18 cellular contexts compared by ENCODE assay signal in the genomic region with DNA sequence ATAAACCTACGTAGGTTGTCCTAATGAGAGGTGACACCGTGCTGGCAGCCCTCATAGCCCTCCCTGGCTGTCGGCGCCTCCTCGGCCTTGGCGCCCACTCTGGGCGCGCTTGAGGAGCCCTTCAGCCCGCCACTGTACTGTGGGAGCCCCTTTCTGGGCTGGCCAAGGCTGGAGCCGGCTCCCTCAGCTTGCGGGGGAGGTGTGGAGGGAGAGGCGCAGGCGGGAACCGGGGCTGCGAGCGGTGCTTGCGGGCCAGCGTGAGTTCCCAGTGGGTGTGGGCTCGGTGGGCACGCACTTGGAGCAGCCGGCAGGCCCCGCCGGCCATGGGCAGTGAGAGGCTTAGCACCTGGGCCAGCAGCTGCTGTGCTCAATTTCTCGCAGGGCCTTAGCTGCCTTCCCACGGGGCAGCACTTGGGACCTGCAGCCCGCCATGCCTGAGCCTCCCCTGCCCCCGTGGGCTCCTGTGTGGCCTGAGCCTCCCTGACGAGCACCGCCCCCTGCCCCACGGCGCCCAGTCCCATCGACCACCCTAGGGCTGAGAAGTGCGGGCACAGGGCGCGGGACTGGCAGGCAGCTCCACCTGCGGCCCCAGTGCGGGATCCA. TPM values are rescaled to one million over a fixed set of nuclear protein-coding genes. Genes with fewer than 3 reads are reported as not detected.
DNase-seq lines count a peak whose midpoint lies in the region; ATAC-seq, FAIRE-seq and TF ChIP-seq lines count a peak whose summit lies in the region.
"Had no signal": no experiment of that assay in that cellular context is flagged by ENCODE, and none has a peak within 500 bp of the region (broad histone marks: within the 10 kb centered on the region; RNA-seq: fewer than 3 reads in every experiment).

No MANE protein-coding gene starts in this region.

- H3K9ac ChIP-seq in neural cell (ENCODE audit: low read length) = no peak overlapping the region

- TF ChIP-seq EP300 in neural cell (conservative IDR thresholded peaks at IDR 0.05; ENCODE audit: poor library complexity, severe bottlenecking) = no peak

- peaks cover 6% of the 10 kb centered on the region for H3K4me1 ChIP-seq in CD8-positive, alpha-beta memory T cell (ENCODE audit: insufficient read depth, low read length)

- peak overlapping the region in 6 of 7 donors; percentile 10 to 91 (median 70) for H3K4me3 Mint-ChIP-seq in CD8-positive, alpha-beta memory T cell
- H3K4me3 Mint-ChIP-seq in chondrocyte (ENCODE audit: unreplicated experiment) = no peak overlapping the region

- no peak overlapping the region for H2AFZ ChIP-seq in neural cell (ENCODE audit: low read depth, low read length)
- H2AFZ ChIP-seq: PC-9 had no signal

- TF ChIP-seq RAD21 in neural cell (conservative IDR thresholded peaks at IDR 0.05) = no peak

- H3K27ac Mint-ChIP-seq in CD8-positive, alpha-beta memory T cell = peak overlapping the region in 1 of 8 donors; percentile 95
- H3K27ac Mint-ChIP-seq in chondrocyte (ENCODE audit: unreplicated experiment) = no peak overlapping the region

- TF ChIP-seq CTCF in chondrocyte (IDR thresholded peaks at IDR 0.05) (no peak), neural cell (IDR thresholded peaks at IDR 0.05; ENCODE audit: poor library complexity, severe bottlenecking) (no peak), GM13976 (IDR thresholded peaks at IDR 0.05; ENCODE audit: borderline replicate concordance, control extremely low read depth, extremely low read depth, insufficient read depth, missing control alignments) (no peak)

- POLR2A ChIA-PET in CD8-positive, alpha-beta memory T cell (lab: Charles Lee) = interaction anchor here (0.6 kb wide), 1 partner anchor 83 kb away, joined by 3 read pairs; a partner anchor contains a TSS

- no peak for FAIRE-seq in HTR-8/SVneo (lab: Jason Lieb, UNC)
- FAIRE-seq: keratinocyte had no signal

- in situ Hi-C loops in GM13976 (cut with MboI; ENCODE audit: low sequenced_read_pairs, unreplicated experiment) = no loop called here

- peaks cover 32 to 44% (median 41%) of the 10 kb centered on the region in 3 donors for H3K4me1 Mint-ChIP-seq in CD8-positive, alpha-beta memory T cell
- peaks cover 8% of the 10 kb centered on the region for H3K4me1 Mint-ChIP-seq in chondrocyte (ENCODE audit: low read depth)

- peak overlapping the region; percentile 88 for H3K4me2 ChIP-seq in neural cell (ENCODE audit: low read length)

- no peak overlapping the region for H3K4me3 ChIP-seq in CD8-positive, alpha-beta memory T cell (ENCODE audit: low read length)
- H3K4me3 ChIP-seq in neural cell (ENCODE audit: low read length) = peak overlapping the region; percentile 77
- H3K4me3 ChIP-seq: PC-9 had no signal

- H3K79me2 ChIP-seq in neural cell (replicated peaks; ENCODE audit: insufficient read depth, low read length) = peaks cover 12% of the 10 kb centered on the region

- H3K9me2 ChIP-seq in neural cell (ENCODE audit: insufficient read depth, low read length) = no peaks in the 10 kb centered on the region

- no peaks in the 10 kb centered on the region for H3K27me3 ChIP-seq in CD8-positive, alpha-beta memory T cell (ENCODE audit: insufficient read depth, low read length, poor library complexity, severe bottlenecking)
- H3K27me3 ChIP-seq in neural cell (ENCODE audit: insufficient read depth, low read depth, low read length) = peaks cover 21% of the 10 kb centered on the region

- peaks cover 0 to 2% of the 10 kb centered on the region in 2 donors for H3K27me3 Mint-ChIP-seq in CD8-positive, alpha-beta memory T cell
- no peaks in the 10 kb centered on the region for H3K27me3 Mint-ChIP-seq in chondrocyte (ENCODE audit: low read depth)

- no peak overlapping the region for H3K27ac ChIP-seq in CD8-positive, alpha-beta memory T cell (ENCODE audit: low read depth, low read length)
- peak overlapping the region; percentile 89 for H3K27ac ChIP-seq in KOPT-K1 (ENCODE audit: low read depth, low read length, poor library complexity, severe bottlenecking)
- no peak overlapping the region for H3K27ac ChIP-seq in neural cell (ENCODE audit: low read length)
- H3K27ac ChIP-seq: PC-9 had no signal

- peaks cover 8% of the 10 kb centered on the region for H3K36me3 ChIP-seq in CD8-positive, alpha-beta memory T cell (ENCODE audit: insufficient read depth, low read length)
- H3K36me3 ChIP-seq in KOPT-K1 (ENCODE audit: insufficient read depth, low read length) (peaks cover 37% of the 10 kb centered on the region), neural cell (ENCODE audit: insufficient read depth, low read length) (no peaks in the 10 kb centered on the region)

- H3K9me3 ChIP-seq in CD8-positive, alpha-beta memory T cell (ENCODE audit: low read length) = no peaks in the 10 kb centered on the region
- H3K9me3 ChIP-seq in KOPT-K1 (ENCODE audit: insufficient read depth, low read length, poor library complexity, severe bottlenecking) (no peaks in the 10 kb centered on the region), neural cell (ENCODE audit: low read length) (no peaks in the 10 kb centered on the region)

- CTCF ChIA-PET in CD8-positive, alpha-beta memory T cell (lab: Charles Lee) = interaction anchor here (1.2 to 1.4 kb wide), 2 partner anchors 13 to 45 kb away, joined by 3 read pairs; no protein-coding TSS in a partner anchor

- ATAC-seq in HG03039 (IDR thresholded peaks at IDR 0.05; ENCODE audit: unreplicated experiment) = no peak

- H3F3A ChIP-seq in neural cell (ENCODE audit: insufficient read depth, low read length, poor library complexity, severe bottlenecking) = no peaks in the 10 kb centered on the region

- H3K36me3 Mint-ChIP-seq in CD8-positive, alpha-beta memory T cell = peaks cover 2 to 41% (median 15%) of the 10 kb centered on the region in 3 donors
- H3K36me3 Mint-ChIP-seq in chondrocyte (ENCODE audit: low read depth) = peaks cover 7% of the 10 kb centered on the region

- DNase-seq in CD8-positive, alpha-beta memory T cell = no peak
- DNase-seq in chondrocyte (ENCODE audit: low spot score) = peak; percentile 40
- no peak for DNase-seq in HTR-8/SVneo (ENCODE audit: insufficient read length, low spot score)
- DNase-seq in GM13976 (ENCODE audit: low spot score) = no peak
- DNase-seq in stimulated activated CD4-positive, alpha-beta T cell treated with anti-CD3 and anti-CD28 coated beads, Interleukin-4, amount 100 ng/mL, for 1 hour = no peak
- DNase-seq: activated effector memory CD4-positive, alpha-beta T cell treated with anti-CD3 and anti-CD28 coated beads, Interleukin-2, amount 50 U/mL, for 16 hours; GDM1; glutamatergic neuron; NCI-H1048; NCI-H345; PC-9; retina; stimulated activated CD4-positive, alpha-beta T cell treated with anti-CD3 and anti-CD28 coated beads, Interleukin-4, amount 100 ng/mL, for 4 hours; SW 1271 had no signal

- no peaks in the 10 kb centered on the region for H3K9me3 Mint-ChIP-seq in CD8-positive, alpha-beta memory T cell
- H3K9me3 Mint-ChIP-seq in chondrocyte (ENCODE audit: low read depth) = no peaks in the 10 kb centered on the region

- H4K20me1 ChIP-seq in neural cell (ENCODE audit: insufficient read depth) = no peaks in the 10 kb centered on the region

TF ChIP-seq in neural cell, 6 proteins besides CTCF, POLR2A, EP300 and RAD21:
- TF ChIP-seq POLR2AphosphoS5 (IDR thresholded peaks at IDR 0.05) (no peak), EZH2 (IDR thresholded peaks at IDR 0.05; ENCODE audit: borderline replicate concordance, insufficient read depth, low read length, poor library complexity, severe bottlenecking) (no peak), TAF1 (IDR thresholded peaks at IDR 0.05; ENCODE audit: low read depth) (no peak), SMC3 (conservative IDR thresholded peaks at IDR 0.05; ENCODE audit: poor library complexity) (no peak), MXI1 (conservative IDR thresholded peaks at IDR 0.05; ENCODE audit: poor library complexity, severe bottlenecking) (no peak)
- TF ChIP-seq, protein P1, sequence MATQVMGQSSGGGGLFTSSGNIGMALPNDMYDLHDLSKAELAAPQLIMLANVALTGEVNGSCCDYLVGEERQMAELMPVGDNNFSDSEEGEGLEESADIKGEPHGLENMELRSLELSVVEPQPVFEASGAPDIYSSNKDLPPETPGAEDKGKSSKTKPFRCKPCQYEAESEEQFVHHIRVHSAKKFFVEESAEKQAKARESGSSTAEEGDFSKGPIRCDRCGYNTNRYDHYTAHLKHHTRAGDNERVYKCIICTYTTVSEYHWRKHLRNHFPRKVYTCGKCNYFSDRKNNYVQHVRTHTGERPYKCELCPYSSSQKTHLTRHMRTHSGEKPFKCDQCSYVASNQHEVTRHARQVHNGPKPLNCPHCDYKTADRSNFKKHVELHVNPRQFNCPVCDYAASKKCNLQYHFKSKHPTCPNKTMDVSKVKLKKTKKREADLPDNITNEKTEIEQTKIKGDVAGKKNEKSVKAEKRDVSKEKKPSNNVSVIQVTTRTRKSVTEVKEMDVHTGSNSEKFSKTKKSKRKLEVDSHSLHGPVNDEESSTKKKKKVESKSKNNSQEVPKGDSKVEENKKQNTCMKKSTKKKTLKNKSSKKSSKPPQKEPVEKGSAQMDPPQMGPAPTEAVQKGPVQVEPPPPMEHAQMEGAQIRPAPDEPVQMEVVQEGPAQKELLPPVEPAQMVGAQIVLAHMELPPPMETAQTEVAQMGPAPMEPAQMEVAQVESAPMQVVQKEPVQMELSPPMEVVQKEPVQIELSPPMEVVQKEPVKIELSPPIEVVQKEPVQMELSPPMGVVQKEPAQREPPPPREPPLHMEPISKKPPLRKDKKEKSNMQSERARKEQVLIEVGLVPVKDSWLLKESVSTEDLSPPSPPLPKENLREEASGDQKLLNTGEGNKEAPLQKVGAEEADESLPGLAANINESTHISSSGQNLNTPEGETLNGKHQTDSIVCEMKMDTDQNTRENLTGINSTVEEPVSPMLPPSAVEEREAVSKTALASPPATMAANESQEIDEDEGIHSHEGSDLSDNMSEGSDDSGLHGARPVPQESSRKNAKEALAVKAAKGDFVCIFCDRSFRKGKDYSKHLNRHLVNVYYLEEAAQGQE (IDR thresholded peaks at IDR 0.05; ENCODE audit: borderline replicate concordance) = no peak

RNA-seq across cellular contexts. Expression of a gene that starts 40.1 kb away (rescaled TPM):
- total RNA-seq in CD8-positive, alpha-beta memory T cell = 100 to 1,000 TPM; 113 to 118 TPM
- polyA plus RNA-seq in CD8-positive, alpha-beta memory T cell = 141 TPM
- 66.5 to 80.4 TPM (median 78.2 TPM) in 3 replicates for total RNA-seq in chondrocyte
- polyA plus RNA-seq in neural cell = 131 and 158 TPM in 2 replicates
- polyA minus RNA-seq in neural cell = 71.5 and 80.3 TPM in 2 replicates
